ENCODE assay signal across 10 cellular contexts in genomic region chr19:7863157-7863970, GRCh38. TPM values are rescaled to one million over a fixed set of nuclear protein-coding genes. Genes with fewer than 3 reads are reported as not detected.
DNase-seq lines count a peak whose midpoint lies in the region; ATAC-seq and TF ChIP-seq lines count a peak whose summit lies in the region.
"Had no signal": no experiment of that assay in that cellular context is flagged by ENCODE, and none has a peak within 500 bp of the region (broad histone marks: within the 10 kb centered on the region; RNA-seq: fewer than 3 reads in every experiment).

No MANE protein-coding gene starts in this region.

- no peak overlapping the region for H3K27ac Mint-ChIP-seq in activated CD4-positive, alpha-beta T cell treated with anti-CD3 and anti-CD28 coated beads, Interleukin-2, amount 10 ng/mL, durations not matched to agents 24 days and 14 days
- H3K27ac Mint-ChIP-seq: T-helper 2 cell treated with Interferon-gamma antibody and Interleukin-4, amounts not matched to agents 5 μg/mL and 100 μg/mL, for 36 hours had no signal

- H3K36me3 Mint-ChIP-seq in activated CD4-positive, alpha-beta T cell treated with anti-CD3 and anti-CD28 coated beads, Interleukin-2, amount 10 ng/mL, durations not matched to agents 24 days and 14 days (ENCODE audit: low read depth): no peaks in the 10 kb centered on the region
- no peaks in the 10 kb centered on the region for H3K36me3 Mint-ChIP-seq in activated T-cell treated with anti-CD3 and anti-CD28 coated beads, Interleukin-2, amount 50 U/mL, for 4 hours (ENCODE audit: insufficient read depth)

- intact Hi-C loops in activated CD4-positive, alpha-beta T cell treated with anti-CD3 and anti-CD28 coated beads, Interleukin-2, amount 10 ng/mL, durations not matched to agents 24 days and 14 days (cut with micrococcal nuclease): no loop called here

- no peak overlapping the region for H3K27ac ChIP-seq in coronary artery
- H3K27ac ChIP-seq: body of pancreas, PC-9, skin epidermis had no signal

- peaks cover 30% of the 10 kb centered on the region for H3K27me3 Mint-ChIP-seq in activated CD4-positive, alpha-beta T cell treated with anti-CD3 and anti-CD28 coated beads, Interleukin-2, amount 10 ng/mL, durations not matched to agents 24 days and 14 days
- H3K27me3 Mint-ChIP-seq in activated T-cell treated with anti-CD3 and anti-CD28 coated beads, Interleukin-2, amount 50 U/mL, for 4 hours (ENCODE audit: low read depth): peaks cover 16% of the 10 kb centered on the region

- no peak for TF ChIP-seq CTCF in coronary artery (IDR thresholded peaks at IDR 0.05)

- H3K4me1 Mint-ChIP-seq in activated CD4-positive, alpha-beta T cell treated with anti-CD3 and anti-CD28 coated beads, Interleukin-2, amount 10 ng/mL, durations not matched to agents 24 days and 14 days: peaks cover 9% of the 10 kb centered on the region
- H3K4me1 Mint-ChIP-seq in activated T-cell treated with anti-CD3 and anti-CD28 coated beads, Interleukin-2, amount 50 U/mL, for 4 hours (ENCODE audit: low read depth): peaks cover 19% of the 10 kb centered on the region

- H3K4me3 ChIP-seq in coronary artery: peak overlapping the region; percentile 59
- H3K4me3 ChIP-seq: body of pancreas, PC-9 had no signal

- DNase-seq in activated CD4-positive, alpha-beta T cell treated with anti-CD3 and anti-CD28 coated beads, Interleukin-2, amount 10 ng/mL, durations not matched to agents 24 days and 14 days: no peak
- DNase-seq in activated CD4-positive, alpha-beta T cell treated with anti-CD3 and anti-CD28 coated beads for 4 hours: no peak
- DNase-seq in coronary artery (ENCODE audit: low spot score) (no peak), retina (peak; percentile 69), D341Med (ENCODE audit: low spot score) (no peak)
- no peak for DNase-seq in activated T-cell treated with anti-CD3 and anti-CD28 coated beads, Interleukin-2, amount 50 U/mL, for 4 hours

- ATAC-seq in activated T-cell treated with anti-CD3 and anti-CD28 coated beads, Interleukin-2, amount 50 U/mL, for 4 hours: no peak

- H3K4me3 Mint-ChIP-seq in activated CD4-positive, alpha-beta T cell treated with anti-CD3 and anti-CD28 coated beads, Interleukin-2, amount 10 ng/mL, durations not matched to agents 24 days and 14 days: peak overlapping the region; percentile 28
- H3K4me3 Mint-ChIP-seq in activated T-cell treated with anti-CD3 and anti-CD28 coated beads, Interleukin-2, amount 50 U/mL, for 4 hours: no peak overlapping the region
- H3K4me3 Mint-ChIP-seq: T-helper 2 cell treated with Interferon-gamma antibody and Interleukin-4, amounts not matched to agents 5 μg/mL and 100 μg/mL, for 36 hours had no signal

- no peaks in the 10 kb centered on the region for H3K9me3 Mint-ChIP-seq in activated CD4-positive, alpha-beta T cell treated with anti-CD3 and anti-CD28 coated beads, Interleukin-2, amount 10 ng/mL, durations not matched to agents 24 days and 14 days
- H3K9me3 Mint-ChIP-seq in activated T-cell treated with anti-CD3 and anti-CD28 coated beads, Interleukin-2, amount 50 U/mL, for 4 hours: no peaks in the 10 kb centered on the region
- H3K9me3 Mint-ChIP-seq: T-helper 2 cell treated with Interferon-gamma antibody and Interleukin-4, amounts not matched to agents 5 μg/mL and 100 μg/mL, for 36 hours had no signal

RNA-seq across cellular contexts. Expression of gene PRR36, which starts 10.8 kb away (rescaled TPM):
- 0.21 TPM in 2 replicates for total RNA-seq in activated CD4-positive, alpha-beta T cell treated with anti-CD3 and anti-CD28 coated beads, Interleukin-2, amount 10 ng/mL, durations not matched to agents 24 days and 14 days
- under 1 TPM in 2 of 3 donors, not detected in 1; 0.05 to 0.08 TPM for total RNA-seq in activated T-cell treated with anti-CD3 and anti-CD28 coated beads, Interleukin-2, amount 50 U/mL, for 4 hours

RNA-seq across cellular contexts. Expression of gene LRRC8E, which starts 24.9 kb away (rescaled TPM):
- total RNA-seq in activated CD4-positive, alpha-beta T cell treated with anti-CD3 and anti-CD28 coated beads, Interleukin-2, amount 10 ng/mL, durations not matched to agents 24 days and 14 days: not detected in 2 replicates
- total RNA-seq in activated T-cell treated with anti-CD3 and anti-CD28 coated beads, Interleukin-2, amount 50 U/mL, for 4 hours: under 1 TPM in 1 of 3 donors, not detected in 2; 0.05 TPM

RNA-seq across cellular contexts. Expression of gene EVI5L, which starts 33.3 kb away (rescaled TPM):
- 4.3 and 5.2 TPM in 2 replicates for total RNA-seq in activated CD4-positive, alpha-beta T cell treated with anti-CD3 and anti-CD28 coated beads, Interleukin-2, amount 10 ng/mL, durations not matched to agents 24 days and 14 days
- 1 to 10 TPM; 6.6 to 7.5 (median 7.1) TPM for total RNA-seq in activated T-cell treated with anti-CD3 and anti-CD28 coated beads, Interleukin-2, amount 50 U/mL, for 4 hours

RNA-seq across cellular contexts. Expression of gene MAP2K7, which starts 40.3 kb away (rescaled TPM):
- total RNA-seq in activated CD4-positive, alpha-beta T cell treated with anti-CD3 and anti-CD28 coated beads, Interleukin-2, amount 10 ng/mL, durations not matched to agents 24 days and 14 days: 46.7 and 47.6 TPM in 2 replicates
- 10 to 100 TPM; 40.4 to 44.0 (median 43.3) TPM for total RNA-seq in activated T-cell treated with anti-CD3 and anti-CD28 coated beads, Interleukin-2, amount 50 U/mL, for 4 hours

RNA-seq across cellular contexts. Expression of gene TGFBR3L, which starts 51.3 kb away (rescaled TPM):
- total RNA-seq in activated CD4-positive, alpha-beta T cell treated with anti-CD3 and anti-CD28 coated beads, Interleukin-2, amount 10 ng/mL, durations not matched to agents 24 days and 14 days: 5.3 and 8.5 TPM in 2 replicates
- total RNA-seq in activated T-cell treated with anti-CD3 and anti-CD28 coated beads, Interleukin-2, amount 50 U/mL, for 4 hours: 1 to 10 TPM in 2 of 3 donors, under 1 TPM in 1; 0.74 to 2.4 (median 1.4) TPM
